8 cellular contexts compared by ENCODE assay signal in the genomic region with DNA sequence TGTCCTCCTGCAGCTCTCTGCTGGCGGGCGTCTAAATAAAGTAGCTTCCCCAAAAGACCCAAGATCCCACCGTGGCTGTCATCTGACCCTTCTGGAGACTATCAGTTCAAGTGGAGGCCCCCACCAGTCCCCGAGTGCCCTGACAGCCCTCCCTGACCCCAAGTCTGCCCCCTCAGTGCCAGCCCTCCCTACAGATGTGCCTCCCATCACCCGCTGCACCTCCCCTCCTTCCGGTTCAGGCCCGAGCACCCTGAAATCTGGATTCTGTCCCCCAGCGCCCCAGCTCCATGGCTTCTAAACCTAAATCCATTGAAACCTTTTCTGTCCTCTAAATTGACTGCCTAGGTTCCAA. TPM values are rescaled to one million over a fixed set of nuclear protein-coding genes. Genes with fewer than 3 reads are reported as not detected.
DNase-seq lines count a peak whose midpoint lies in the region; ATAC-seq and TF ChIP-seq lines count a peak whose summit lies in the region.

No MANE protein-coding gene starts in this region.

- H2AFZ ChIP-seq in fibroblast of lung (ENCODE audit: low read length) (peak overlapping the region; percentile 48), parathyroid adenoma (peak overlapping the region; percentile 78)

- H3K27ac ChIP-seq in fibroblast of lung (ENCODE audit: insufficient read depth, low read length) (peak overlapping the region; percentile 84), parathyroid adenoma (peak overlapping the region; percentile 64)

- H3K79me2 ChIP-seq in fibroblast of lung (ENCODE audit: control insufficient read depth, insufficient read depth, low read length) = peaks cover 4% of the 10 kb centered on the region
- H3K79me2 ChIP-seq in parathyroid adenoma = no peaks in the 10 kb centered on the region

- H3K4me3 ChIP-seq in fibroblast of lung (replicated peaks in 1 of 4; ENCODE audit: control extremely low read depth in 1 of 4, insufficient read depth in 1 of 4, low read depth in 3 of 4, low read length in 4 of 4) = peak overlapping the region; percentile 68 to 90 (median 70)
- peak overlapping the region; percentile 51 for H3K4me3 ChIP-seq in parathyroid adenoma (ENCODE audit: low read depth, low read length)

- peak overlapping the region; percentile 71 for H3K4me2 ChIP-seq in fibroblast of lung (ENCODE audit: extremely low read depth, insufficient read depth, low read length)
- peak overlapping the region; percentile 80 for H3K4me2 ChIP-seq in parathyroid adenoma (ENCODE audit: low read length)

- H3K9ac ChIP-seq in fibroblast of lung (ENCODE audit: insufficient read depth, low read length) (peak overlapping the region; percentile 85), parathyroid adenoma (no peak overlapping the region)

- DNase-seq in activated gamma-delta T cell treated with Interleukin-2 at 50 U/mL for 16 hours = peak; percentile 31
- DNase-seq in activated gamma-delta T cell (lab: John Stamatoyannopoulos, UW) = no peak
- peak; percentile 45 to 50 for DNase-seq in activated CD4-positive, alpha-beta T cell treated with anti-CD3 and anti-CD28 coated beads, Interleukin-2, amount 50 U/mL, for 48 hours
- DNase-seq in fibroblast of lung (ENCODE audit: low read depth in 2 of 2) = no peak
- DNase-seq in KBM-7 = no peak
- no peak for DNase-seq in NCI-H69 (lab: John Stamatoyannopoulos, UW)

- H3K36me3 ChIP-seq in fibroblast of lung (ENCODE audit: control insufficient read depth, insufficient read depth, low read length) (peaks cover 8% of the 10 kb centered on the region), parathyroid adenoma (ENCODE audit: control insufficient read depth, insufficient read depth, low read length) (no peaks in the 10 kb centered on the region)

- in situ Hi-C loops in KBM-7 (cut with MboI; ENCODE audit: low pct_unique_long_range_greater_than_20kb, low sequenced_read_pairs) = no loop called here

- H3K27me3 ChIP-seq in fibroblast of lung (ENCODE audit: control insufficient read depth, insufficient read depth, low read length) = no peaks in the 10 kb centered on the region
- H3K27me3 ChIP-seq in parathyroid adenoma (ENCODE audit: control insufficient read depth, insufficient read depth, low read length) = no peaks in the 10 kb centered on the region

- no peak for TF ChIP-seq CTCF in fibroblast of lung (conservative IDR thresholded peaks at IDR 0.05 in 1 of 2, IDR thresholded peaks at IDR 0.05 in 1 of 2; ENCODE audit: low read depth in 1 of 2, low read length in 2 of 2)
- TF ChIP-seq CTCF in parathyroid adenoma (IDR thresholded peaks at IDR 0.05) = no peak

- H4K20me1 ChIP-seq in fibroblast of lung (ENCODE audit: control insufficient read depth, extremely low read depth, insufficient read depth, low read length) = no peaks in the 10 kb centered on the region

- ATAC-seq in HG03039 (IDR thresholded peaks at IDR 0.05; ENCODE audit: unreplicated experiment) = no peak

- no peaks in the 10 kb centered on the region for H3K9me3 ChIP-seq in fibroblast of lung (ENCODE audit: control insufficient read depth, insufficient read depth, low read depth, low read length)
- H3K9me3 ChIP-seq in parathyroid adenoma (ENCODE audit: control insufficient read depth, low read length) = no peaks in the 10 kb centered on the region

- H3K4me1 ChIP-seq in fibroblast of lung (ENCODE audit: control insufficient read depth, extremely low read depth, insufficient read depth, low read length) = peaks cover 5% of the 10 kb centered on the region
- peaks cover 2% of the 10 kb centered on the region for H3K4me1 ChIP-seq in parathyroid adenoma

RNA-seq across cellular contexts. Expression of gene IL10RB, which starts 0.6 kb away (rescaled TPM):
- 58.0 and 64.1 TPM in 2 replicates for total RNA-seq in fibroblast of lung
- 43.6 and 56.2 TPM in 2 replicates for polyA plus RNA-seq in fibroblast of lung
- 29.0 and 34.0 TPM in 2 replicates for polyA plus RNA-seq in fibroblast of lung (2012)
- 31.8 and 40.5 TPM in 2 replicates for polyA minus RNA-seq in fibroblast of lung (ENCODE audit: low replicate concordance)

RNA-seq across cellular contexts. Expression of gene IFNAR2, which starts 37.0 kb away (rescaled TPM):
- total RNA-seq in fibroblast of lung = 5.1 and 5.6 TPM in 2 replicates
- polyA plus RNA-seq in fibroblast of lung = 20.2 and 24.3 TPM in 2 replicates
- polyA plus RNA-seq in fibroblast of lung (2012) = 9.4 and 9.5 TPM in 2 replicates
- 4.2 and 4.9 TPM in 2 replicates for polyA minus RNA-seq in fibroblast of lung (ENCODE audit: low replicate concordance)

RNA-seq across cellular contexts. Expression of gene IFNAR1, which starts 58.0 kb away (rescaled TPM):
- 17.5 and 19.5 TPM in 2 replicates for total RNA-seq in fibroblast of lung
- 16.5 and 23.1 TPM in 2 replicates for polyA plus RNA-seq in fibroblast of lung
- 18.7 and 24.7 TPM in 2 replicates for polyA plus RNA-seq in fibroblast of lung (2012)
- polyA minus RNA-seq in fibroblast of lung (ENCODE audit: low replicate concordance) = 7.8 and 8.2 TPM in 2 replicates

Comparison
In these comparisons a context has a peak if more than half of its experiments do, and no peak if none do; other contexts are left out.
1. DNase-seq: peak in activated gamma-delta T cell treated with Interleukin-2 at 50 U/mL for 16 hours (single experiment) and activated CD4-positive, alpha-beta T cell treated with anti-CD3 and anti-CD28 coated beads, Interleukin-2, amount 50 U/mL, for 48 hours (2 of 2); none in activated gamma-delta T cell (single experiment), fibroblast of lung (0 of 2), KBM-7 (single experiment) and NCI-H69 (single experiment).